34 cellular contexts compared by ENCODE assay signal in genomic region chr20:3701061-3701998, GRCh38. TPM values are rescaled to one million over a fixed set of nuclear protein-coding genes. Genes with fewer than 3 reads are reported as not detected.
"Had no signal": no experiment of that assay in that cellular context is flagged by ENCODE, and none has a peak within 500 bp of the region (broad histone marks: within the 10 kb centered on the region; RNA-seq: fewer than 3 reads in every experiment).

No MANE protein-coding gene starts in this region.

- H3K9me3 ChIP-seq: body of pancreas had no signal

- H3K4me1 ChIP-seq: body of pancreas, SJSA1 had no signal

- FAIRE-seq: astrocyte, bronchial epithelial cell had no signal

- H3K4me3 ChIP-seq: body of pancreas, SJSA1 had no signal

- H3K27ac ChIP-seq: body of pancreas, SJSA1, WERI-Rb-1 had no signal

- H3K27me3 ChIP-seq: body of pancreas, SJSA1 had no signal

- H3K36me3 ChIP-seq: SJSA1, WERI-Rb-1 had no signal

- DNase-seq: activated CD4-positive, alpha-beta T cell treated with anti-CD3 and anti-CD28 coated beads, Interleukin-2, amount 10 ng/mL, durations not matched to agents 24 days and 14 days; activated CD4-positive, alpha-beta T cell treated with anti-CD3 and anti-CD28 coated beads, Interleukin-2, amount 50 U/mL, for 4 hours; activated CD8-positive, alpha-beta T cell treated with anti-CD3 and anti-CD28 coated beads for 36 hours; activated effector memory CD4-positive, alpha-beta T cell treated with anti-CD3 and anti-CD28 coated beads, Interleukin-2, amount 50 U/mL, for 16 hours; activated naive CD4-positive, alpha-beta T cell treated with Interleukin-2 at 50 U/mL for 16 hours; activated naive CD8-positive, alpha-beta T cell treated with anti-CD3 and anti-CD28 coated beads, Interleukin-2, amount 10 ng/mL, durations not matched to agents 7 days and 5 days; activated T-cell treated with anti-CD3 and anti-CD28 coated beads, Interleukin-2, amount 50 U/mL, for 1 hour; activated T-cell treated with anti-CD3 and anti-CD28 coated beads, Interleukin-2, amount 50 U/mL, for 72 hours; amygdala; body of pancreas; caudate nucleus; cerebellar nuclear complex; Karpas-422; NCI-H1105; NCI-H1436; NCI-H1694; NCI-H1930; NCI-H345; NCI-H524 treated with DMSO at 0.1 percent for 48 hours; RPMI8226; SHP77 treated with DMSO at 0.1 percent for 48 hours; SW 1271; T-helper 1 cell; T-helper 2 cell; T-helper 9 cell; WERI-Rb-1 had no signal

RNA-seq across cellular contexts. Expression of gene SIGLEC1, which starts 11.1 kb away (rescaled TPM):
- total RNA-seq: activated CD4-positive, alpha-beta T cell treated with anti-CD3 and anti-CD28 coated beads, Interleukin-2, amount 10 ng/mL, durations not matched to agents 24 days and 14 days; activated CD8-positive, alpha-beta memory T cell treated with anti-CD3 and anti-CD28 coated beads for 36 hours; activated CD8-positive, alpha-beta T cell treated with anti-CD3 and anti-CD28 coated beads for 36 hours; activated T-helper 17 cell treated with anti-CD3 and anti-CD28 coated beads, Interleukin-2, amount 50 U/mL, for 72 hours; astrocyte; bronchial epithelial cell; MCF 10A; NCI-H460; SJSA1 had no signal

RNA-seq across cellular contexts. Expression of gene ADAM33, which starts 19.5 kb away (rescaled TPM):
- total RNA-seq: activated CD4-positive, alpha-beta T cell treated with anti-CD3 and anti-CD28 coated beads, Interleukin-2, amount 10 ng/mL, durations not matched to agents 24 days and 14 days; activated CD8-positive, alpha-beta memory T cell treated with anti-CD3 and anti-CD28 coated beads for 36 hours; activated CD8-positive, alpha-beta T cell treated with anti-CD3 and anti-CD28 coated beads for 36 hours; activated naive CD8-positive, alpha-beta T cell treated with anti-CD3 and anti-CD28 coated beads, Interleukin-2, amount 10 ng/mL, durations not matched to agents 7 days and 5 days; activated T-cell treated with anti-CD3 and anti-CD28 coated beads, Interleukin-2, amount 50 U/mL, for 72 hours; activated T-helper 17 cell treated with anti-CD3 and anti-CD28 coated beads, Interleukin-2, amount 50 U/mL, for 72 hours; MCF 10A; SJSA1 had no signal

RNA-seq across cellular contexts. Expression of gene HSPA12B, which starts 31.2 kb away (rescaled TPM):
- total RNA-seq: activated CD4-positive, alpha-beta T cell treated with anti-CD3 and anti-CD28 coated beads, Interleukin-2, amount 10 ng/mL, durations not matched to agents 24 days and 14 days; activated CD8-positive, alpha-beta memory T cell treated with anti-CD3 and anti-CD28 coated beads for 36 hours; activated CD8-positive, alpha-beta T cell treated with anti-CD3 and anti-CD28 coated beads for 36 hours; activated naive CD8-positive, alpha-beta T cell treated with anti-CD3 and anti-CD28 coated beads, Interleukin-2, amount 10 ng/mL, durations not matched to agents 7 days and 5 days; activated T-cell treated with anti-CD3 and anti-CD28 coated beads, Interleukin-2, amount 50 U/mL, for 72 hours; activated T-helper 17 cell treated with anti-CD3 and anti-CD28 coated beads, Interleukin-2, amount 50 U/mL, for 72 hours; astrocyte; bronchial epithelial cell; MCF 10A; NCI-H460; SJSA1 had no signal

RNA-seq across cellular contexts. Expression of gene GFRA4, which starts 38.1 kb away (rescaled TPM):
- total RNA-seq: activated CD4-positive, alpha-beta T cell treated with anti-CD3 and anti-CD28 coated beads, Interleukin-2, amount 10 ng/mL, durations not matched to agents 24 days and 14 days; activated CD8-positive, alpha-beta memory T cell treated with anti-CD3 and anti-CD28 coated beads for 36 hours; activated CD8-positive, alpha-beta T cell treated with anti-CD3 and anti-CD28 coated beads for 36 hours; activated naive CD8-positive, alpha-beta T cell treated with anti-CD3 and anti-CD28 coated beads, Interleukin-2, amount 10 ng/mL, durations not matched to agents 7 days and 5 days; activated T-cell treated with anti-CD3 and anti-CD28 coated beads, Interleukin-2, amount 50 U/mL, for 72 hours; activated T-helper 17 cell treated with anti-CD3 and anti-CD28 coated beads, Interleukin-2, amount 50 U/mL, for 72 hours; astrocyte; body of pancreas; bronchial epithelial cell; MCF 10A; NCI-H460; SJSA1 had no signal
- polyA plus RNA-seq: adipose tissue had no signal
